Comparison of ENCODE assay signal across 7 cellular contexts in genomic region chr14:68685419-68686211, GRCh38.
DNase-seq lines count a peak whose midpoint lies in the region; ATAC-seq and TF ChIP-seq lines count a peak whose summit lies in the region.

No MANE protein-coding gene starts in this region.

- no peak for TF ChIP-seq CTCF in RWPE1 (conservative IDR thresholded peaks at IDR 0.05; ENCODE audit: low read depth)

- POLR2A ChIA-PET in RWPE1 (lab: Yijun Ruan, JAX; ENCODE audit: low non-redundant PET) = no interaction called here

- CTCF ChIA-PET in RWPE1 (lab: Yijun Ruan, JAX) = interaction anchor here (0.8 kb wide), 1 partner anchor 9 kb away, joined by 5 read pairs; no protein-coding TSS in a partner anchor

- peak overlapping the region; percentile 57 for H3K4me3 Mint-ChIP-seq in stimulated activated effector memory CD8-positive, alpha-beta T cell treated with anti-CD3 and anti-CD28 coated beads, Interleukin-12 subunit alpha, Interleukin-12 subunit beta, amount 100 ng/mL, for 72 hours

- peak; percentile 71 for ATAC-seq in GM19043 (IDR thresholded peaks at IDR 0.05; ENCODE audit: low read depth, unreplicated experiment)
- ATAC-seq in HG03095 (IDR thresholded peaks at IDR 0.05; ENCODE audit: unreplicated experiment) = peak; percentile 72
- peak; percentile 88 to 92 for ATAC-seq in activated naive CD4-positive, alpha-beta T cell treated with anti-CD3 and anti-CD28 coated beads, Interleukin-2, amount 50 U/mL, for 72 hours
- ATAC-seq in stimulated activated effector memory CD8-positive, alpha-beta T cell treated with anti-CD3 and anti-CD28 coated beads, Interleukin-12 subunit alpha, Interleukin-12 subunit beta, amount 100 ng/mL, for 72 hours = peak; percentile 92

- DNase-seq in RWPE1 (ENCODE audit: low spot score) (peak; percentile 88), mucosa of gallbladder (ENCODE audit: low spot score) (peak; percentile 62), NCI-H1436 treated with DMSO at 0.1 percent for 48 hours (lab: John Stamatoyannopoulos, UW) (no peak)
- DNase-seq in activated naive CD4-positive, alpha-beta T cell treated with anti-CD3 and anti-CD28 coated beads, Interleukin-2, amount 50 U/mL, for 72 hours (ENCODE audit: low spot score in 2 of 2) = peak; percentile 71 to 89
- peak; percentile 37 to 80 for DNase-seq in stimulated activated effector memory CD8-positive, alpha-beta T cell treated with anti-CD3 and anti-CD28 coated beads, Interleukin-12 subunit alpha, Interleukin-12 subunit beta, amount 100 ng/mL, for 72 hours (ENCODE audit: low spot score in 2 of 2)

- H3K27ac Mint-ChIP-seq in activated naive CD4-positive, alpha-beta T cell treated with anti-CD3 and anti-CD28 coated beads, Interleukin-2, amount 50 U/mL, for 72 hours = peak overlapping the region; percentile 85 to 86
- peak overlapping the region; percentile 87 for H3K27ac Mint-ChIP-seq in stimulated activated effector memory CD8-positive, alpha-beta T cell treated with anti-CD3 and anti-CD28 coated beads, Interleukin-12 subunit alpha, Interleukin-12 subunit beta, amount 100 ng/mL, for 72 hours

- H3K4me1 Mint-ChIP-seq in stimulated activated effector memory CD8-positive, alpha-beta T cell treated with anti-CD3 and anti-CD28 coated beads, Interleukin-12 subunit alpha, Interleukin-12 subunit beta, amount 100 ng/mL, for 72 hours = peaks cover 64% of the 10 kb centered on the region

- H3K36me3 Mint-ChIP-seq in activated naive CD4-positive, alpha-beta T cell treated with anti-CD3 and anti-CD28 coated beads, Interleukin-2, amount 50 U/mL, for 72 hours = no peaks in the 10 kb centered on the region
- H3K36me3 Mint-ChIP-seq in stimulated activated effector memory CD8-positive, alpha-beta T cell treated with anti-CD3 and anti-CD28 coated beads, Interleukin-12 subunit alpha, Interleukin-12 subunit beta, amount 100 ng/mL, for 72 hours = peaks cover 7% of the 10 kb centered on the region

- no peaks in the 10 kb centered on the region for H3K9me3 Mint-ChIP-seq in activated naive CD4-positive, alpha-beta T cell treated with anti-CD3 and anti-CD28 coated beads, Interleukin-2, amount 50 U/mL, for 72 hours
- no peaks in the 10 kb centered on the region for H3K9me3 Mint-ChIP-seq in stimulated activated effector memory CD8-positive, alpha-beta T cell treated with anti-CD3 and anti-CD28 coated beads, Interleukin-12 subunit alpha, Interleukin-12 subunit beta, amount 100 ng/mL, for 72 hours

- H3K27ac ChIP-seq in RWPE1 = peak overlapping the region; percentile 86
